Comparison of ENCODE assay signal across 8 cellular contexts in genomic region chr5:176216393-176216916, GRCh38. TPM values are rescaled to one million over a fixed set of nuclear protein-coding genes. Genes with fewer than 3 reads are reported as not detected.
DNase-seq lines count a peak whose midpoint lies in the region; ATAC-seq and TF ChIP-seq lines count a peak whose summit lies in the region.
"Not testable (repeated sequence)": the region's sequence is repeated elsewhere in the genome, so short reads cannot be mapped to it uniquely, and the experiment has no call there.

No MANE protein-coding gene starts in this region.

- H3K4me3 Mint-ChIP-seq in CD8-positive, alpha-beta memory T cell, result peak overlapping the region in 3 of 7 donors; percentile 5 to 50 (median 12)
- H3K4me3 Mint-ChIP-seq in activated T-cell treated with anti-CD3 and anti-CD28 coated beads, Interleukin-2, amount 50 U/mL, for 24 hours, result peak overlapping the region; percentile 3
- H3K4me3 Mint-ChIP-seq in stimulated activated naive CD8-positive, alpha-beta T cell treated with anti-CD3 and anti-CD28 coated beads, Interleukin-15, amount 100 ng/mL, for 72 hours, result peak overlapping the region; percentile 27 to 30

- DNase-seq in CD8-positive, alpha-beta memory T cell; activated T-cell treated with anti-CD3 and anti-CD28 coated beads, Interleukin-2, amount 50 U/mL, for 24 hours; stimulated activated naive CD8-positive, alpha-beta T cell treated with anti-CD3 and anti-CD28 coated beads, Interleukin-15, amount 100 ng/mL, for 72 hours: not testable (repeated sequence)
- peak; percentile 36 for DNase-seq in LoVo (ENCODE audit: low spot score)
- DNase-seq in Peyer's patch, result peak in 2 of 3 donors; percentile 78 to 92
- peak; percentile 22 to 47 for DNase-seq in dermis microvascular lymphatic vessel endothelial cell (ENCODE audit: low read depth in 2 of 2)
- peak; percentile 93 to 95 for DNase-seq in left colon
- DNase-seq in myocyte (ENCODE audit: low read depth), result peak; percentile 24

- not testable (repeated sequence) for H3K9me3 Mint-ChIP-seq in CD8-positive, alpha-beta memory T cell; activated T-cell treated with anti-CD3 and anti-CD28 coated beads, Interleukin-2, amount 50 U/mL, for 24 hours; stimulated activated naive CD8-positive, alpha-beta T cell treated with anti-CD3 and anti-CD28 coated beads, Interleukin-15, amount 100 ng/mL, for 72 hours

- peak; percentile 17 to 30 for TF ChIP-seq POLR2A in Peyer's patch (IDR thresholded peaks at IDR 0.05)

- intact Hi-C loops in left colon (cut with DNase I, micrococcal nuclease), result not testable (repeated sequence)

- H3K27me3 Mint-ChIP-seq in CD8-positive, alpha-beta memory T cell, result peaks cover 10 to 25% of the 10 kb centered on the region in 2 donors
- peaks cover 12% of the 10 kb centered on the region for H3K27me3 Mint-ChIP-seq in activated T-cell treated with anti-CD3 and anti-CD28 coated beads, Interleukin-2, amount 50 U/mL, for 24 hours
- peaks cover 32% of the 10 kb centered on the region for H3K27me3 Mint-ChIP-seq in stimulated activated naive CD8-positive, alpha-beta T cell treated with anti-CD3 and anti-CD28 coated beads, Interleukin-15, amount 100 ng/mL, for 72 hours

- not testable (repeated sequence) for H3K4me1 ChIP-seq in CD8-positive, alpha-beta memory T cell (ENCODE audit: insufficient read depth, low read length); Peyer's patch

- H3K4me3 ChIP-seq in CD8-positive, alpha-beta memory T cell (ENCODE audit: low read length), result not testable (repeated sequence)
- peak overlapping the region in 1 of 4 donors; percentile 27 for H3K4me3 ChIP-seq in Peyer's patch

- not testable (repeated sequence) for H3K27me3 ChIP-seq in CD8-positive, alpha-beta memory T cell (ENCODE audit: insufficient read depth, low read length, poor library complexity, severe bottlenecking); Peyer's patch

- CTCF ChIA-PET in CD8-positive, alpha-beta memory T cell (lab: Charles Lee), result not testable (repeated sequence)

- H3K4me1 Mint-ChIP-seq in CD8-positive, alpha-beta memory T cell; activated T-cell treated with anti-CD3 and anti-CD28 coated beads, Interleukin-2, amount 50 U/mL, for 24 hours (ENCODE audit: low read depth); stimulated activated naive CD8-positive, alpha-beta T cell treated with anti-CD3 and anti-CD28 coated beads, Interleukin-15, amount 100 ng/mL, for 72 hours: not testable (repeated sequence)

- not testable (repeated sequence) for H3K36me3 Mint-ChIP-seq in CD8-positive, alpha-beta memory T cell; activated T-cell treated with anti-CD3 and anti-CD28 coated beads, Interleukin-2, amount 50 U/mL, for 24 hours (ENCODE audit: low read depth)

- not testable (repeated sequence) for H3K9me3 ChIP-seq in CD8-positive, alpha-beta memory T cell (ENCODE audit: low read length); Peyer's patch

- POLR2A ChIA-PET in CD8-positive, alpha-beta memory T cell (lab: Charles Lee), result not testable (repeated sequence)

- peak in 1 of 6 experiments; percentile 17 for TF ChIP-seq CTCF in Peyer's patch (IDR thresholded peaks at IDR 0.05)

- not testable (repeated sequence) for H3K36me3 ChIP-seq in CD8-positive, alpha-beta memory T cell (ENCODE audit: insufficient read depth, low read length); Peyer's patch

- peak; percentile 97 for ATAC-seq in left colon
- ATAC-seq in stimulated activated naive CD8-positive, alpha-beta T cell treated with anti-CD3 and anti-CD28 coated beads, Interleukin-15, amount 100 ng/mL, for 72 hours, result not testable (repeated sequence)

- H3K27ac Mint-ChIP-seq in CD8-positive, alpha-beta memory T cell; activated T-cell treated with anti-CD3 and anti-CD28 coated beads, Interleukin-2, amount 50 U/mL, for 24 hours; stimulated activated naive CD8-positive, alpha-beta T cell treated with anti-CD3 and anti-CD28 coated beads, Interleukin-15, amount 100 ng/mL, for 72 hours: not testable (repeated sequence)

- peak overlapping the region; percentile 27 for H3K27ac ChIP-seq in CD8-positive, alpha-beta memory T cell (ENCODE audit: low read depth, low read length)
- peak overlapping the region in 3 of 4 donors; percentile 21 to 77 (median 63) for H3K27ac ChIP-seq in Peyer's patch

RNA-seq across cellular contexts. Expression of gene SIMC1, which starts 21.8 kb away (rescaled TPM):
- total RNA-seq in CD8-positive, alpha-beta memory T cell, result 10 to 100 TPM; 20.5 to 21.1 TPM
- 12.0 TPM for polyA plus RNA-seq in CD8-positive, alpha-beta memory T cell
- total RNA-seq in Peyer's patch (10 to 100 TPM; 28.0 to 84.2 (median 41.2) TPM), dermis microvascular lymphatic vessel endothelial cell (1.9 and 3.3 TPM in 2 replicates), left colon (10 to 100 TPM; 22.5 to 28.7 TPM), myocyte (3.2 and 7.8 TPM in 2 replicates)
- polyA plus RNA-seq in myocyte (2012), result 6.4 TPM
